In genomic region chr7:149623262-149623997, GRCh38 we compare ENCODE assay signal across 8 cellular contexts.
DNase-seq lines count a peak whose midpoint lies in the region; ATAC-seq, FAIRE-seq and TF ChIP-seq lines count a peak whose summit lies in the region.
"Not testable (repeated sequence)": the region's sequence is repeated elsewhere in the genome, so short reads cannot be mapped to it uniquely, and the experiment has no call there.

No MANE protein-coding gene starts in this region.

- not testable (repeated sequence) for H2AK5ac ChIP-seq in H1 (ENCODE audit: low read depth, low read length)

- TF ChIP-seq RAD21 in H1 (IDR thresholded peaks at IDR 0.05 in 1 of 2, conservative IDR thresholded peaks at IDR 0.05 in 1 of 2; ENCODE audit: low read depth in 2 of 2, low read length in 2 of 2); neural cell (conservative IDR thresholded peaks at IDR 0.05): not testable (repeated sequence)

- not testable (repeated sequence) for ATAC-seq in stimulated activated naive CD8-positive, alpha-beta T cell treated with anti-CD3 and anti-CD28 coated beads, Interleukin-15, amount 100 ng/mL, for 72 hours

- intact Hi-C loops in activated T-helper 1 cell treated with anti-CD3 and anti-CD28 coated beads, Interleukin-12 subunit alpha, Interleukin-12 subunit beta, Interleukin-2, Interleukin-4 antibody, amounts not matched to agents 30 ng/mL and 10 ng/mL and 1 ng/mL, durations not matched to agents 14 hours and 24 hours and 36 hours (cut with micrococcal nuclease), result loop anchor here (5.0 to 10.0 kb wide), 4 partner anchors 429 to 1461 kb away; partner anchors contain the start of genes ACTR3C, AGAP3, FASTK and LRRC61

- H3K18ac ChIP-seq in H1 (ENCODE audit: extremely low read depth, low read length), result not testable (repeated sequence)

- H3K4me2 ChIP-seq in BLaER1 treated with 17β-estradiol and CSF1 and Interleukin-3, amounts not matched to agents 10 nM and 100 nM, result peak overlapping the region; percentile 77 to 97 (median 90)
- H3K4me2 ChIP-seq in OCI-LY3 (ENCODE audit: low read length) (peak overlapping the region; percentile 76), H1 (ENCODE audit: insufficient read depth in 1 of 2, low read depth in 2 of 2, low read length in 2 of 2) (peak overlapping the region; percentile 74 to 87), neural cell (ENCODE audit: low read length) (peak overlapping the region; percentile 80)

- H3K14ac ChIP-seq in H1 (ENCODE audit: insufficient read length), result not testable (repeated sequence)

- not testable (repeated sequence) for H2BK120ac ChIP-seq in H1 (replicated peaks; ENCODE audit: low read depth, low read length)

- H2BK15ac ChIP-seq in H1 (ENCODE audit: low read length), result not testable (repeated sequence)

- CTCF ChIA-PET in H1 (lab: Charles Lee; ENCODE audit: partially characterized antibody), result interaction anchor here (0.7 to 3.2 kb wide), 9 partner anchors 11 to 200 kb away, joined by 3 to 12 read pairs (median 4); no protein-coding TSS in a partner anchor

- peaks cover 17 to 59% (median 45%) of the 10 kb centered on the region in 11 experiments; a peak in 21 of 22 replicates for H4K20me1 ChIP-seq in BLaER1 treated with 17β-estradiol and CSF1 and Interleukin-3, amounts not matched to agents 10 nM and 100 nM
- H4K20me1 ChIP-seq in OCI-LY3 (ENCODE audit: insufficient read depth, low read length) (peaks cover 14% of the 10 kb centered on the region), H1 (replicated peaks in 1 of 2; ENCODE audit: control insufficient read depth in 1 of 2, insufficient read depth in 2 of 2, low read length in 2 of 2) (peaks cover 7 to 15% of the 10 kb centered on the region in 2 experiments)
- not testable (repeated sequence) for H4K20me1 ChIP-seq in neural cell (ENCODE audit: insufficient read depth)

- not testable (repeated sequence) for TF ChIP-seq EP300 in H1 (IDR thresholded peaks at IDR 0.05; ENCODE audit: borderline replicate concordance in 1 of 2, low read depth in 2 of 2, low read length in 2 of 2); neural cell (conservative IDR thresholded peaks at IDR 0.05; ENCODE audit: poor library complexity, severe bottlenecking)

- H2AFZ ChIP-seq in OCI-LY3 (ENCODE audit: low read depth, low read length); H1 (ENCODE audit: low read length); neural cell (ENCODE audit: low read depth, low read length): not testable (repeated sequence)

- H3K9me3 ChIP-seq in BLaER1 treated with 17β-estradiol and CSF1 and Interleukin-3, amounts not matched to agents 10 nM and 100 nM (replicated peaks in 1 of 11); OCI-LY3 (ENCODE audit: insufficient read depth, low read length); H1 (ENCODE audit: insufficient read depth in 2 of 2, low read depth in 1 of 2, low read length in 1 of 2); neural cell (ENCODE audit: low read length): not testable (repeated sequence)

- H3K23ac ChIP-seq in H1 (ENCODE audit: insufficient read length), result not testable (repeated sequence)

- peak overlapping the region; percentile 86 for H3K27ac Mint-ChIP-seq in activated T-helper 1 cell treated with anti-CD3 and anti-CD28 coated beads, Interleukin-12 subunit alpha, Interleukin-12 subunit beta, Interleukin-2, Interleukin-4 antibody, amounts not matched to agents 30 ng/mL and 10 ng/mL and 1 ng/mL, durations not matched to agents 14 hours and 24 hours and 36 hours
- H3K27ac Mint-ChIP-seq in stimulated activated naive CD8-positive, alpha-beta T cell treated with anti-CD3 and anti-CD28 coated beads, Interleukin-15, amount 100 ng/mL, for 72 hours, result peak overlapping the region; percentile 96

- peak overlapping the region; percentile 88 to 99 (median 94) for H3K4me3 ChIP-seq in BLaER1 treated with 17β-estradiol and CSF1 and Interleukin-3, amounts not matched to agents 10 nM and 100 nM
- H3K4me3 ChIP-seq in OCI-LY3 (ENCODE audit: low read length) (peak overlapping the region; percentile 81), H1 (ENCODE audit: extremely low read depth in 1 of 4, insufficient read depth in 2 of 4, low read depth in 3 of 4, low read length in 4 of 4) (peak overlapping the region; percentile 70 to 95 (median 75)), iPS-11a (ENCODE audit: low read depth, low read length) (peak overlapping the region; percentile 84), neural cell (ENCODE audit: low read length) (peak overlapping the region; percentile 86)

- peaks cover 23 to 41% (median 35%) of the 10 kb centered on the region in 10 experiments for H3K4me1 ChIP-seq in BLaER1 treated with 17β-estradiol and CSF1 and Interleukin-3, amounts not matched to agents 10 nM and 100 nM
- peaks cover 38% of the 10 kb centered on the region for H3K4me1 ChIP-seq in OCI-LY3 (ENCODE audit: low read length)
- H3K4me1 ChIP-seq in H1 (replicated peaks in 1 of 4; ENCODE audit: control insufficient read depth in 3 of 4, insufficient read depth in 4 of 4, low read length in 3 of 4), result not testable (repeated sequence)

- H2BK12ac ChIP-seq in H1 (ENCODE audit: low read depth, low read length), result not testable (repeated sequence)

- POLR2A ChIA-PET in H1 (lab: Charles Lee; ENCODE audit: partially characterized antibody), result interaction anchor here (1.0 to 1.7 kb wide), 3 partner anchors 15 to 498 kb away, joined by 3 to 5 read pairs (median 4); no protein-coding TSS in a partner anchor

- not testable (repeated sequence) for H3K27me3 Mint-ChIP-seq in activated T-helper 1 cell treated with anti-CD3 and anti-CD28 coated beads, Interleukin-12 subunit alpha, Interleukin-12 subunit beta, Interleukin-2, Interleukin-4 antibody, amounts not matched to agents 30 ng/mL and 10 ng/mL and 1 ng/mL, durations not matched to agents 14 hours and 24 hours and 36 hours (ENCODE audit: insufficient read depth)
- H3K27me3 Mint-ChIP-seq in stimulated activated naive CD8-positive, alpha-beta T cell treated with anti-CD3 and anti-CD28 coated beads, Interleukin-15, amount 100 ng/mL, for 72 hours, result peaks cover 15% of the 10 kb centered on the region

- H2BK5ac ChIP-seq in H1 (ENCODE audit: low read depth, low read length), result not testable (repeated sequence)

- not testable (repeated sequence) for H3K9me3 Mint-ChIP-seq in activated T-helper 1 cell treated with anti-CD3 and anti-CD28 coated beads, Interleukin-12 subunit alpha, Interleukin-12 subunit beta, Interleukin-2, Interleukin-4 antibody, amounts not matched to agents 30 ng/mL and 10 ng/mL and 1 ng/mL, durations not matched to agents 14 hours and 24 hours and 36 hours; stimulated activated naive CD8-positive, alpha-beta T cell treated with anti-CD3 and anti-CD28 coated beads, Interleukin-15, amount 100 ng/mL, for 72 hours

- peaks cover 32% of the 10 kb centered on the region for H3K4me1 Mint-ChIP-seq in activated T-helper 1 cell treated with anti-CD3 and anti-CD28 coated beads, Interleukin-12 subunit alpha, Interleukin-12 subunit beta, Interleukin-2, Interleukin-4 antibody, amounts not matched to agents 30 ng/mL and 10 ng/mL and 1 ng/mL, durations not matched to agents 14 hours and 24 hours and 36 hours (ENCODE audit: low read depth)
- H3K4me1 Mint-ChIP-seq in stimulated activated naive CD8-positive, alpha-beta T cell treated with anti-CD3 and anti-CD28 coated beads, Interleukin-15, amount 100 ng/mL, for 72 hours, result peaks cover 41% of the 10 kb centered on the region

- peak overlapping the region; percentile 72 for H4K8ac ChIP-seq in H1 (ENCODE audit: extremely low read depth, insufficient read depth, low read length)

- H3K36me3 Mint-ChIP-seq in activated T-helper 1 cell treated with anti-CD3 and anti-CD28 coated beads, Interleukin-12 subunit alpha, Interleukin-12 subunit beta, Interleukin-2, Interleukin-4 antibody, amounts not matched to agents 30 ng/mL and 10 ng/mL and 1 ng/mL, durations not matched to agents 14 hours and 24 hours and 36 hours (ENCODE audit: low read depth), result peaks cover 28% of the 10 kb centered on the region

- not testable (repeated sequence) for H3K27me3 ChIP-seq in BLaER1 treated with 17β-estradiol and CSF1 and Interleukin-3, amounts not matched to agents 10 nM and 100 nM; OCI-LY3 (ENCODE audit: low read depth, low read length); H1 (replicated peaks in 1 of 4; ENCODE audit: control insufficient read depth in 3 of 4, extremely low read depth in 1 of 4, insufficient read depth in 3 of 4, low read length in 3 of 4); neural cell (ENCODE audit: insufficient read depth, low read depth, low read length)

- H3F3A ChIP-seq in neural cell (ENCODE audit: insufficient read depth, low read length, poor library complexity, severe bottlenecking), result not testable (repeated sequence)

- WGBS in H1 (ENCODE audit: extremely low coverage in 1 of 2, insufficient coverage in 1 of 2, insufficient read length in 1 of 2, insufficient replicate concordance in 2 of 2, low coverage in 1 of 2, low lambda C conversion rate in 2 of 2, missing lambda C conversion rate in 1 of 2), 2 experiments, result 71% methylated on average over 19 of the region's 19 CpGs; no CpG with 5 or more reads in 1 of the 2 experiments

- H3K4ac ChIP-seq in H1 (replicated peaks; ENCODE audit: insufficient read length, low read depth, low read length), result not testable (repeated sequence)

- FAIRE-seq in H1 (lab: Jason Lieb, UNC), result not testable (repeated sequence)

- H4K5ac ChIP-seq in H1 (ENCODE audit: insufficient read length, low read depth, low read length), result not testable (repeated sequence)

- H4K91ac ChIP-seq in H1 (replicated peaks; ENCODE audit: insufficient read length, low read length), result not testable (repeated sequence)

- H3K79me2 ChIP-seq in OCI-LY3 (ENCODE audit: low read length) (peaks cover 25% of the 10 kb centered on the region), H1 (ENCODE audit: control insufficient read depth in 1 of 2, insufficient read depth in 2 of 2, low read length in 2 of 2) (peaks cover 3 to 27% of the 10 kb centered on the region in 2 experiments), neural cell (replicated peaks; ENCODE audit: insufficient read depth, low read length) (peaks cover 21% of the 10 kb centered on the region)

- not testable (repeated sequence) for H2BK20ac ChIP-seq in H1 (ENCODE audit: low read length)

- not testable (repeated sequence) for TF ChIP-seq CTCF in OCI-LY3 (IDR thresholded peaks at IDR 0.05; ENCODE audit: low read depth, low read length); H1 (IDR thresholded peaks at IDR 0.05; ENCODE audit: control extremely low read depth in 1 of 3, insufficient read depth in 1 of 3, low read depth in 1 of 3, low read length in 3 of 3); neural cell (IDR thresholded peaks at IDR 0.05; ENCODE audit: poor library complexity, severe bottlenecking)

- not testable (repeated sequence) for H3K23me2 ChIP-seq in H1 (ENCODE audit: low read depth, low read length)

- not testable (repeated sequence) for H3K56ac ChIP-seq in H1 (replicated peaks; ENCODE audit: insufficient read length, low read depth, low read length)

- H3K4me3 Mint-ChIP-seq in activated T-helper 1 cell treated with anti-CD3 and anti-CD28 coated beads, Interleukin-12 subunit alpha, Interleukin-12 subunit beta, Interleukin-2, Interleukin-4 antibody, amounts not matched to agents 30 ng/mL and 10 ng/mL and 1 ng/mL, durations not matched to agents 14 hours and 24 hours and 36 hours, result peak overlapping the region; percentile 95
- peak overlapping the region; percentile 98 to 99 for H3K4me3 Mint-ChIP-seq in stimulated activated naive CD8-positive, alpha-beta T cell treated with anti-CD3 and anti-CD28 coated beads, Interleukin-15, amount 100 ng/mL, for 72 hours

- H3K27ac ChIP-seq in BLaER1 treated with 17β-estradiol and CSF1 and Interleukin-3, amounts not matched to agents 10 nM and 100 nM, result peak overlapping the region; percentile 90 to 96 (median 94)
- H3K27ac ChIP-seq in OCI-LY3 (ENCODE audit: low read length) (peak overlapping the region; percentile 40; the same call in 1 of the 2 replicates), neural cell (ENCODE audit: low read length) (peak overlapping the region; percentile 34)
- H3K27ac ChIP-seq in H1 (ENCODE audit: low read depth, low read length), result not testable (repeated sequence)

- peak overlapping the region; percentile 90 to 99 (median 98) for H3K9ac ChIP-seq in BLaER1 treated with 17β-estradiol and CSF1 and Interleukin-3, amounts not matched to agents 10 nM and 100 nM
- peak overlapping the region; percentile 68 for H3K9ac ChIP-seq in OCI-LY3 (ENCODE audit: low read length)
- peak overlapping the region; percentile 9 to 83 (median 44); a peak in 5 of 7 replicates for H3K9ac ChIP-seq in H1 (replicated peaks in 1 of 4; ENCODE audit: extremely low read depth in 1 of 4, low read depth in 3 of 4, low read length in 3 of 4)
- peak overlapping the region; percentile 80 for H3K9ac ChIP-seq in neural cell (ENCODE audit: low read length)

- peaks cover 13% of the 10 kb centered on the region; the same call in 1 of the 2 replicates for H3K79me1 ChIP-seq in H1 (ENCODE audit: low read depth, low read length)

- peak; percentile 57 for DNase-seq in HK-2 (ENCODE audit: unreplicated experiment)
- not testable (repeated sequence) for DNase-seq in activated T-helper 1 cell treated with anti-CD3 and anti-CD28 coated beads, Interleukin-12 subunit alpha, Interleukin-12 subunit beta, Interleukin-2, Interleukin-4 antibody, amounts not matched to agents 30 ng/mL and 10 ng/mL and 1 ng/mL, durations not matched to agents 14 hours and 24 hours and 36 hours (ENCODE audit: low spot score); H1 (ENCODE audit: low read depth in 1 of 2, low spot score in 2 of 2); stimulated activated naive CD8-positive, alpha-beta T cell treated with anti-CD3 and anti-CD28 coated beads, Interleukin-15, amount 100 ng/mL, for 72 hours

- TF ChIP-seq POLR2A in H1 (IDR thresholded peaks at IDR 0.05; ENCODE audit: control extremely low read depth in 1 of 2, low read depth in 2 of 2, low read length in 2 of 2), result not testable (repeated sequence)

- peaks cover 27 to 42% (median 34%) of the 10 kb centered on the region in 11 experiments for H3K36me3 ChIP-seq in BLaER1 treated with 17β-estradiol and CSF1 and Interleukin-3, amounts not matched to agents 10 nM and 100 nM
- H3K36me3 ChIP-seq in OCI-LY3 (replicated peaks; ENCODE audit: low read depth, low read length) (peaks cover 28% of the 10 kb centered on the region), H1 (ENCODE audit: control insufficient read depth in 2 of 4, insufficient read depth in 4 of 4, low read length in 3 of 4) (peaks cover 12 to 26% (median 22%) of the 10 kb centered on the region in 4 experiments; a peak in 6 of 8 replicates)
- H3K36me3 ChIP-seq in neural cell (ENCODE audit: insufficient read depth, low read length), result not testable (repeated sequence)

- H3K9me2 ChIP-seq in neural cell (ENCODE audit: insufficient read depth, low read length), result not testable (repeated sequence)

Comparison
In these comparisons a context has a peak if more than half of its experiments do, and no peak if none do; other contexts are left out.
1. H3K9ac ChIP-seq: peak in every context shown above with its lines; median percentile 98 in BLaER1 treated with 17β-estradiol and CSF1 and Interleukin-3, amounts not matched to agents 10 nM and 100 nM; 80 in neural cell; 68 in OCI-LY3; 44 in H1.